Comparison of ENCODE assay signal across 8 cellular contexts in genomic region chr11:62806611-62807121, GRCh38. TPM values are rescaled to one million over a fixed set of nuclear protein-coding genes. Genes with fewer than 3 reads are reported as not detected.
DNase-seq lines count a peak whose midpoint lies in the region; ATAC-seq and TF ChIP-seq lines count a peak whose summit lies in the region.

No MANE protein-coding gene starts in this region.

- H3K4me1 Mint-ChIP-seq in WTC11 = peaks cover 22% of the 10 kb centered on the region
- peaks cover 44% of the 10 kb centered on the region for H3K4me1 Mint-ChIP-seq in stimulated activated naive CD8-positive, alpha-beta T cell treated with anti-CD3 and anti-CD28 coated beads, Interleukin-15, amount 100 ng/mL, for 72 hours

- H3K36me3 ChIP-seq in heart left ventricle = peaks cover 0 to 31% (median 22%) of the 10 kb centered on the region in 9 donors
- peaks cover 16 to 22% of the 10 kb centered on the region in 2 experiments for H3K36me3 ChIP-seq in SK-N-SH (replicated peaks in 1 of 2; ENCODE audit: control insufficient read depth in 1 of 2, insufficient read depth in 2 of 2, low read length in 1 of 2)

- TF ChIP-seq POLR2A in heart left ventricle (IDR thresholded peaks at IDR 0.05) = no peak

- ATAC-seq in WTC11 (no peak), heart left ventricle (peak; percentile 51 to 70 (median 66)), HG03460 (IDR thresholded peaks at IDR 0.05; ENCODE audit: unreplicated experiment) (no peak)
- ATAC-seq in stimulated activated naive CD8-positive, alpha-beta T cell treated with anti-CD3 and anti-CD28 coated beads, Interleukin-15, amount 100 ng/mL, for 72 hours = no peak

- peaks cover 14% of the 10 kb centered on the region for H3K36me3 Mint-ChIP-seq in WTC11

- H3K4me1 ChIP-seq in heart left ventricle (peaks cover 0 to 39% (median 22%) of the 10 kb centered on the region in 12 donors), SK-N-SH (ENCODE audit: control insufficient read depth in 1 of 2, insufficient read depth in 2 of 2, low read depth in 1 of 2, low read length in 1 of 2) (peaks cover 8 to 18% of the 10 kb centered on the region in 2 experiments)

- H3K9me3 Mint-ChIP-seq in WTC11 = no peaks in the 10 kb centered on the region
- no peaks in the 10 kb centered on the region for H3K9me3 Mint-ChIP-seq in stimulated activated naive CD8-positive, alpha-beta T cell treated with anti-CD3 and anti-CD28 coated beads, Interleukin-15, amount 100 ng/mL, for 72 hours

- CTCF ChIA-PET in WTC11 (lab: Charles Lee) = interaction anchor here (1.0 to 2.3 kb wide), 5 partner anchors 20 to 74 kb away, joined by 3 to 23 read pairs (median 6); partner anchors contain the start of genes SLC3A2, STX5, TAF6L and TMEM179B
- CTCF ChIA-PET in SK-N-SH (lab: Yijun Ruan, JAX) = interaction anchor here (0.9 to 1.8 kb wide), 7 partner anchors 10 to 78 kb away, joined by 3 to 9 read pairs (median 4); partner anchors contain the start of gene SLC3A2

- no peak for TF ChIP-seq CTCF in WTC11 (IDR thresholded peaks at IDR 0.05)
- TF ChIP-seq CTCF in heart left ventricle (IDR thresholded peaks at IDR 0.05) = no peak
- no peak for TF ChIP-seq CTCF in SK-N-SH (IDR thresholded peaks at IDR 0.05)

- H3K27ac Mint-ChIP-seq in WTC11 = peak overlapping the region; percentile 72
- peak overlapping the region in 1 of 2 donors; percentile 72 for H3K27ac Mint-ChIP-seq in stimulated activated naive CD8-positive, alpha-beta T cell treated with anti-CD3 and anti-CD28 coated beads, Interleukin-15, amount 100 ng/mL, for 72 hours

- H3K27me3 ChIP-seq in heart left ventricle (no peaks in the 10 kb centered on the region), SK-N-SH (ENCODE audit: insufficient read depth) (no peaks in the 10 kb centered on the region)

- peak overlapping the region in 4 of 12 donors; percentile 12 to 91 (median 83) for H3K4me3 ChIP-seq in heart left ventricle
- no peak overlapping the region for H3K4me3 ChIP-seq in SK-N-SH (ENCODE audit: low read depth in 2 of 2, low read length in 1 of 2)

- H4K20me1 ChIP-seq in SK-N-SH (ENCODE audit: insufficient read depth) = peaks cover 16% of the 10 kb centered on the region

- no peaks in the 10 kb centered on the region for H3K9me2 ChIP-seq in SK-N-SH

- POLR2A ChIA-PET in WTC11 (lab: Charles Lee) = interaction anchor here (0.5 to 2.3 kb wide), 6 partner anchors 19 to 142 kb away, joined by 3 to 15 read pairs (median 4); partner anchors contain the start of genes C11orf98, CSKMT, STX5 and TEX54
- POLR2A ChIA-PET in SK-N-SH (lab: Yijun Ruan, JAX) = interaction anchor here (0.6 to 3.7 kb wide), 9 partner anchors 8 to 54 kb away, joined by 3 to 27 read pairs (median 4); no protein-coding TSS in a partner anchor

- intact Hi-C loops in heart left ventricle (cut with DNase I) = no loop called here

- peaks cover 35% of the 10 kb centered on the region for H3K79me2 ChIP-seq in SK-N-SH (ENCODE audit: insufficient read depth)

- H2AFZ ChIP-seq in SK-N-SH (ENCODE audit: low read depth) = no peak overlapping the region

- no peak overlapping the region for H3K9ac ChIP-seq in SK-N-SH

- H3F3A ChIP-seq in SK-N-SH (replicated peaks; ENCODE audit: insufficient read depth) = peaks cover 30% of the 10 kb centered on the region

- H3K4me3 Mint-ChIP-seq in WTC11 = peak overlapping the region; percentile 98
- peak overlapping the region; percentile 99 for H3K4me3 Mint-ChIP-seq in stimulated activated naive CD8-positive, alpha-beta T cell treated with anti-CD3 and anti-CD28 coated beads, Interleukin-15, amount 100 ng/mL, for 72 hours

- TF ChIP-seq RAD21 in SK-N-SH (IDR thresholded peaks at IDR 0.05; ENCODE audit: low read length) = no peak

- no peak overlapping the region for H3K4me2 ChIP-seq in SK-N-SH

- no peak for TF ChIP-seq EP300 in SK-N-SH (IDR thresholded peaks at IDR 0.05; ENCODE audit: borderline replicate concordance in 1 of 2, low read depth in 1 of 2, low read length in 1 of 2)

- DNase-seq in NCI-H2227 treated with DMSO at 0.1 percent for 48 hours (lab: John Stamatoyannopoulos, UW) (peak; percentile 16), NCI-H2227 (lab: John Stamatoyannopoulos, UW; ENCODE audit: unreplicated experiment) (no peak), WTC11 (ENCODE audit: low spot score) (no peak), heart left ventricle (peak in 4 of 5 donors; percentile 33 to 63 (median 48)), SK-N-SH (no peak), kidney tubule cell (ENCODE audit: low spot score) (no peak)
- no peak for DNase-seq in stimulated activated naive CD8-positive, alpha-beta T cell treated with anti-CD3 and anti-CD28 coated beads, Interleukin-15, amount 100 ng/mL, for 72 hours

- H3K27ac ChIP-seq in heart left ventricle (peak overlapping the region; percentile 56 to 95 (median 90)), SK-N-SH (ENCODE audit: low read depth in 2 of 2, low read length in 1 of 2) (no peak overlapping the region)

- H3K9me3 ChIP-seq in heart left ventricle (no peaks in the 10 kb centered on the region), SK-N-SH (no peaks in the 10 kb centered on the region)

- WGBS in heart left ventricle, 4 donors = 33 to 57% (median 46%) methylated on average over 5 of the region's 5 CpGs
- 65% methylated on average over 3 of the region's 5 CpGs for WGBS in SK-N-SH (ENCODE audit: low lambda C conversion rate)

- H3K27me3 Mint-ChIP-seq in WTC11 (ENCODE audit: low read depth) = no peaks in the 10 kb centered on the region
- H3K27me3 Mint-ChIP-seq in stimulated activated naive CD8-positive, alpha-beta T cell treated with anti-CD3 and anti-CD28 coated beads, Interleukin-15, amount 100 ng/mL, for 72 hours = no peaks in the 10 kb centered on the region

TF ChIP-seq in WTC11, 78 proteins besides CTCF, POLR2A, EP300 and RAD21 (continues in another document):
- TF ChIP-seq RELA (CRISPR knock-in tag; IDR thresholded peaks at IDR 0.05; ENCODE audit: borderline replicate concordance) (no peak), OVOL2 (CRISPR knock-in tag; IDR thresholded peaks at IDR 0.05; ENCODE audit: borderline replicate concordance) (no peak), TEAD4 (CRISPR knock-in tag; IDR thresholded peaks at IDR 0.05) (no peak), TCF7 (CRISPR knock-in tag; IDR thresholded peaks at IDR 0.05; ENCODE audit: low read depth) (no peak), E2F4 (CRISPR knock-in tag; IDR thresholded peaks at IDR 0.05; ENCODE audit: borderline replicate concordance, low read depth) (no peak), GTF2I (CRISPR knock-in tag; conservative IDR thresholded peaks at IDR 0.05) (no peak)

TF ChIP-seq in SK-N-SH, 30 proteins besides CTCF, POLR2A, EP300 and RAD21 (continues in another document):
- no peak for TF ChIP-seq MXI1 (IDR thresholded peaks at IDR 0.05; ENCODE audit: low read depth, low read length)
- no peak for TF ChIP-seq ELF1 (IDR thresholded peaks at IDR 0.05)
- TF ChIP-seq FOXM1 (IDR thresholded peaks at IDR 0.05; ENCODE audit: low read depth) = no peak
- no peak for TF ChIP-seq MEF2A (IDR thresholded peaks at IDR 0.05; ENCODE audit: borderline replicate concordance, low read depth)
- no peak for TF ChIP-seq SMC3 (IDR thresholded peaks at IDR 0.05; ENCODE audit: low read depth, low read length)
- no peak for TF ChIP-seq RXRA (IDR thresholded peaks at IDR 0.05; ENCODE audit: borderline replicate concordance, low read depth)
- TF ChIP-seq JUND (IDR thresholded peaks at IDR 0.05) = no peak
- no peak for TF ChIP-seq TEAD4 (IDR thresholded peaks at IDR 0.05; ENCODE audit: borderline replicate concordance, insufficient read depth)
- TF ChIP-seq POLR2AphosphoS5 (IDR thresholded peaks at IDR 0.05; ENCODE audit: low read depth, low read length) = no peak
- no peak for TF ChIP-seq GATA2 (CRISPR knock-in tag; IDR thresholded peaks at IDR 0.05)
- no peak for TF ChIP-seq USF2 (IDR thresholded peaks at IDR 0.05; ENCODE audit: borderline replicate concordance, low read depth, low read length)

RNA-seq across cellular contexts. Expression of gene NXF1, which starts 1.4 kb away (rescaled TPM):
- total RNA-seq in WTC11 (2021) = 43.2 to 44.7 TPM (median 44.3 TPM) in 3 replicates
- total RNA-seq in heart left ventricle = 10 to 100 TPM; 28.5 to 51.7 (median 34.1) TPM
- 10 to 100 TPM; 40.7 to 63.4 TPM for polyA plus RNA-seq in heart left ventricle
- polyA plus RNA-seq in SK-N-SH (2012; rRNA removed) = 47.6 and 59.7 TPM in 2 replicates
- polyA plus RNA-seq in SK-N-SH (2012; cell fraction: cytosol; rRNA removed) = 31.5 and 34.2 TPM in 2 replicates
- 220 and 356 TPM in 2 replicates for polyA plus RNA-seq in SK-N-SH (2012; cell fraction: nucleus; rRNA removed)

RNA-seq across cellular contexts. Expression of gene TMEM223, which starts 14.9 kb away (rescaled TPM):
- total RNA-seq in WTC11 (2021) = 25.5 to 26.4 TPM (median 25.9 TPM) in 3 replicates
- 10 to 100 TPM; 19.0 to 52.3 (median 25.9) TPM for total RNA-seq in heart left ventricle
- 10 to 100 TPM; 26.3 to 55.6 TPM for polyA plus RNA-seq in heart left ventricle
- polyA plus RNA-seq in SK-N-SH (2012; rRNA removed) = 30.4 and 40.7 TPM in 2 replicates
- polyA plus RNA-seq in SK-N-SH (2012; cell fraction: cytosol; rRNA removed) = 22.5 and 31.3 TPM in 2 replicates
- polyA plus RNA-seq in SK-N-SH (2012; cell fraction: nucleus; rRNA removed) = 48.4 and 58.3 TPM in 2 replicates

RNA-seq across cellular contexts. Expression of gene TMEM179B, which starts 19.5 kb away (rescaled TPM):
- total RNA-seq in WTC11 (2021) (21.4 to 23.6 TPM (median 22.2 TPM) in 3 replicates), heart left ventricle (10 to 100 TPM; 14.7 to 46.0 (median 19.4) TPM)
- polyA plus RNA-seq in heart left ventricle (10 to 100 TPM; 23.8 to 47.3 TPM), SK-N-SH (2012; rRNA removed) (69.6 and 73.3 TPM in 2 replicates)
- 48.9 and 58.6 TPM in 2 replicates for polyA plus RNA-seq in SK-N-SH (2012; cell fraction: cytosol; rRNA removed)
- polyA plus RNA-seq in SK-N-SH (2012; cell fraction: nucleus; rRNA removed) = 41.5 and 64.1 TPM in 2 replicates

RNA-seq across cellular contexts. Expression of gene STX5, which starts 25.2 kb away (rescaled TPM):
- 27.2 to 30.2 TPM (median 28.0 TPM) in 3 replicates for total RNA-seq in WTC11 (2021)
- total RNA-seq in heart left ventricle = 10 to 100 TPM; 16.2 to 26.8 (median 18.9) TPM
- polyA plus RNA-seq in heart left ventricle = 10 to 100 TPM in 1 of 2 donors, 1 to 10 TPM in 1; 8.6 to 36.1 TPM
- 24.2 and 27.4 TPM in 2 replicates for polyA plus RNA-seq in SK-N-SH (2012; rRNA removed)
- 15.8 and 24.5 TPM in 2 replicates for polyA plus RNA-seq in SK-N-SH (2012; cell fraction: cytosol; rRNA removed)
- polyA plus RNA-seq in SK-N-SH (2012; cell fraction: nucleus; rRNA removed) = 14.1 and 24.6 TPM in 2 replicates

RNA-seq across cellular contexts. Expression of gene TEX54, which starts 26.0 kb away (rescaled TPM):
- 0.44 TPM in 1 of 3 replicates, not detected in the others for total RNA-seq in WTC11 (2021)
- not detected for total RNA-seq in heart left ventricle
- not detected for polyA plus RNA-seq in heart left ventricle
- not detected in 2 replicates for polyA plus RNA-seq in SK-N-SH (2012; rRNA removed)
- not detected in 2 replicates for polyA plus RNA-seq in SK-N-SH (2012; cell fraction: cytosol; rRNA removed)
- not detected in 2 replicates for polyA plus RNA-seq in SK-N-SH (2012; cell fraction: nucleus; rRNA removed)

Comparison
In these comparisons a context has a peak if more than half of its experiments do, and no peak if none do; other contexts are left out.
1. DNase-seq: peak in NCI-H2227 treated with DMSO at 0.1 percent for 48 hours (single experiment) and heart left ventricle (4 of 5); none in NCI-H2227 (single experiment), WTC11 (single experiment), stimulated activated naive CD8-positive, alpha-beta T cell treated with anti-CD3 and anti-CD28 coated beads, Interleukin-15, amount 100 ng/mL, for 72 hours (0 of 2), SK-N-SH (single experiment) and kidney tubule cell (single experiment).
2. ATAC-seq: peak in heart left ventricle (4 of 4); none in WTC11 (single experiment), stimulated activated naive CD8-positive, alpha-beta T cell treated with anti-CD3 and anti-CD28 coated beads, Interleukin-15, amount 100 ng/mL, for 72 hours (single experiment) and HG03460 (single experiment).
3. H3K27ac ChIP-seq: peak in heart left ventricle (12 of 12); none in SK-N-SH (0 of 2).